In genomic region chr15:57340673-57341259, GRCh38 we compare ENCODE assay signal across 8 cellular contexts. TPM values are rescaled to one million over a fixed set of nuclear protein-coding genes. Genes with fewer than 3 reads are reported as not detected.
DNase-seq lines count a peak whose midpoint lies in the region; ATAC-seq, FAIRE-seq and TF ChIP-seq lines count a peak whose summit lies in the region.

No MANE protein-coding gene starts in this region.

- CTCF ChIA-PET in HepG2 (lab: Yijun Ruan, JAX; ENCODE audit: low intra/inter-chr PET ratio, low total read pairs) = interaction anchor here (0.6 to 2.8 kb wide), 8 partner anchors 32 to 201 kb away, joined by 3 to 61 read pairs (median 4); no protein-coding TSS in a partner anchor

- no peaks in the 10 kb centered on the region for H3K79me2 ChIP-seq in HepG2 (ENCODE audit: insufficient read depth, low read length)

- no TSS peak for BruUV-seq in HepG2 (replicated peaks; lab: Mats Ljungman, UMichigan)

- no peak overlapping the region for H3K27ac ChIP-seq in HepG2 (ENCODE audit: extremely low read length, insufficient read depth, low read length)
- no peak overlapping the region for H3K27ac ChIP-seq in stomach

- POLR2A ChIA-PET in HepG2 (lab: Yijun Ruan, JAX) = interaction anchor here (1.9 kb wide), 1 partner anchor 187 kb away, joined by 13 read pairs; no protein-coding TSS in a partner anchor

- peak; percentile 55 for ATAC-seq in HepG2

- H3K4me3 ChIP-seq in choroid plexus epithelial cell (ENCODE audit: low read depth, low read length) (no peak overlapping the region), HepG2 (replicated peaks in 1 of 3; ENCODE audit: insufficient read depth in 1 of 3, low read depth in 2 of 3, low read length in 3 of 3) (no peak overlapping the region), stomach (no peak overlapping the region)

- H4K20me1 ChIP-seq in HepG2 (ENCODE audit: insufficient read depth, low read length) = no peaks in the 10 kb centered on the region

- peak; percentile 60 to 63 for DNase-seq in SHP77 (lab: John Stamatoyannopoulos, UW)
- no peak for DNase-seq in SHP77 treated with DMSO at 0.1 percent for 48 hours (lab: John Stamatoyannopoulos, UW)
- peak; percentile 49 for DNase-seq in LHCN-M2 (ENCODE audit: low read depth)
- peak; percentile 62 for DNase-seq in SK-MEL-5 (ENCODE audit: low read depth, low spot score)
- DNase-seq in choroid plexus epithelial cell (ENCODE audit: low read depth) = peak; percentile 80
- peak; percentile 42 for DNase-seq in HepG2 (ENCODE audit: low spot score)
- DNase-seq in stomach = peak; percentile 58
- DNase-seq in effector CD4-positive, alpha-beta T cell = no peak

- peak; percentile 77 for FAIRE-seq in HepG2 (lab: Jason Lieb, UNC)

- TF ChIP-seq RAD21 in HepG2 (CRISPR knock-in tag; IDR thresholded peaks at IDR 0.05) = peak; percentile 91

- TF ChIP-seq EP300 in HepG2 (IDR thresholded peaks at IDR 0.05; ENCODE audit: low read depth in 2 of 2, low read length in 2 of 2) = no peak
- no peak for TF ChIP-seq EP300 in HepG2 (CRISPR knock-in tag; IDR thresholded peaks at IDR 0.05; ENCODE audit: borderline replicate concordance)
- TF ChIP-seq EP300 in stomach (IDR thresholded peaks at IDR 0.05) = no peak

- peak; percentile 90 for TF ChIP-seq CTCF in choroid plexus epithelial cell (conservative IDR thresholded peaks at IDR 0.05; ENCODE audit: low read depth, low read length)
- peak; percentile 84 for TF ChIP-seq CTCF in HepG2 (CRISPR knock-in tag; IDR thresholded peaks at IDR 0.05)
- TF ChIP-seq CTCF in stomach (IDR thresholded peaks at IDR 0.05) = peak in 5 of 7 experiments; percentile 65 to 87 (median 82)

- intact Hi-C loops in HepG2 (cut with micrococcal nuclease; ENCODE audit: unreplicated experiment) (loop anchor here (1.0 to 5.0 kb wide), 3 partner anchors 37 to 202 kb away; partner anchors contain the start of gene CGNL1), stomach (cut with DNase I; ENCODE audit: low total_unique reads) (loop anchor here (5.0 kb wide), 1 partner anchor 182 kb away; no protein-coding TSS in a partner anchor)

- in situ Hi-C loops in SK-MEL-5 (cut with HindIII; ENCODE audit: low pct_unique_long_range_greater_than_20kb, low sequenced_read_pairs) (no loop called here), HepG2 (cut with HindIII; ENCODE audit: extremely low pct_ligation_motif_present, low pct_unique_long_range_greater_than_20kb) (loop anchor here (5.0 kb wide), 1 partner anchor 202 kb away; no protein-coding TSS in a partner anchor)

- no peak for TF ChIP-seq POLR2A in HepG2 (IDR thresholded peaks at IDR 0.05; ENCODE audit: insufficient read depth in 1 of 2, low read depth in 2 of 2, low read length in 2 of 2)
- TF ChIP-seq POLR2A in stomach (IDR thresholded peaks at IDR 0.05) = no peak

- WGBS in HepG2 (ENCODE audit: low lambda C conversion rate) = 2% methylated on average over 5 of the region's 5 CpGs
- 1 to 4% (median 2%) methylated on average over 5 of the region's 5 CpGs for WGBS in stomach, 5 donors

- no peak overlapping the region for H3K9ac ChIP-seq in HepG2 (ENCODE audit: insufficient read depth, low read depth, low read length)

- no peak overlapping the region for H2AFZ ChIP-seq in HepG2 (ENCODE audit: low read length)

- H3K36me3 ChIP-seq in HepG2 (replicated peaks in 1 of 2; ENCODE audit: control insufficient read depth in 1 of 2, insufficient read depth in 2 of 2, low read length in 2 of 2) (no peaks in the 10 kb centered on the region), stomach (no peaks in the 10 kb centered on the region)

- H3K27me3 ChIP-seq in HepG2 (ENCODE audit: control insufficient read depth in 1 of 2, insufficient read depth in 2 of 2, low read length in 2 of 2) (peaks cover 0 to 25% of the 10 kb centered on the region in 2 experiments; a peak in 3 of 5 replicates), stomach (no peaks in the 10 kb centered on the region)

- no peak overlapping the region for H3K4me2 ChIP-seq in HepG2 (ENCODE audit: low read depth, low read length)

- H3K9me3 ChIP-seq in HepG2 (ENCODE audit: low read length) = no peaks in the 10 kb centered on the region
- no peaks in the 10 kb centered on the region for H3K9me3 ChIP-seq in stomach

- H3K4me1 ChIP-seq in HepG2 (ENCODE audit: insufficient read depth, low read length) (peaks cover 45% of the 10 kb centered on the region), stomach (peaks cover 0 to 17% (median 13%) of the 10 kb centered on the region in 4 donors)

TF ChIP-seq in HepG2, 621 proteins besides CTCF, POLR2A, EP300 and RAD21:
- TF ChIP-seq SMC3 (IDR thresholded peaks at IDR 0.05; ENCODE audit: low read length) = peak; percentile 94
- TF ChIP-seq STAG1 (CRISPR knock-in tag; IDR thresholded peaks at IDR 0.05) = peak; percentile 98
- 0 out of 2 replicates have a peak, but pooled peaks have one; percentile 23 for TF ChIP-seq PPARG (CRISPR knock-in tag; conservative IDR thresholded peaks at IDR 0.05)
- TF ChIP-seq ZNF121 (CRISPR knock-in tag; IDR thresholded peaks at IDR 0.05) = peak; percentile 68
- TF ChIP-seq MIXL1 (CRISPR knock-in tag; IDR thresholded peaks at IDR 0.05) = peak; percentile 27; the same call in 1 of the 2 replicates
- no peak for TF ChIP-seq SALL2 (CRISPR knock-in tag; IDR thresholded peaks at IDR 0.05)

RNA-seq across cellular contexts. Expression of gene CGNL1, which starts 35.5 kb away (rescaled TPM):
- total RNA-seq in LHCN-M2 (2014; rRNA removed) = 2.0 and 2.2 TPM in 2 replicates
- 5.8 TPM for polyA plus RNA-seq in LHCN-M2 (2012)
- 0.24 TPM in 2 replicates for total RNA-seq in SK-MEL-5 (2014; rRNA removed; shearing (Covaris generic))
- 0.19 and 0.32 TPM in 2 replicates for polyA plus RNA-seq in SK-MEL-5 (2015; cell fraction: cytosol; rRNA removed)
- polyA plus RNA-seq in SK-MEL-5 (2015; cell fraction: nucleus; rRNA removed) = 0.07 and 0.14 TPM in 2 replicates
- total RNA-seq in HepG2 (2016; rRNA removed; fragmentation: Illumina TruSeq; extraction: Trizol) = 15.6 and 16.2 TPM in 2 replicates
- total RNA-seq in HepG2 (2016; cell fraction: cytosol; rRNA removed; fragmentation: Illumina TruSeq; extraction: Trizol; ENCODE audit: low read depth) = 7.7 and 9.4 TPM in 2 replicates
- total RNA-seq in HepG2 (2016; cell fraction: insoluble cytoplasmic fraction; rRNA removed; fragmentation: Illumina TruSeq; extraction: Trizol) = 14.2 and 15.2 TPM in 2 replicates
- 8.3 and 8.9 TPM in 2 replicates for total RNA-seq in HepG2 (2016; cell fraction: membrane; rRNA removed; fragmentation: Illumina TruSeq; extraction: Trizol)
- total RNA-seq in HepG2 (2016; cell fraction: nucleus; rRNA removed; fragmentation: Illumina TruSeq; extraction: Trizol) = 15.2 and 18.4 TPM in 2 replicates
- 5.6 and 6.2 TPM in 2 replicates for polyA plus RNA-seq in HepG2 (2011; rRNA removed)
- polyA plus RNA-seq in HepG2 (2011; cell fraction: cytosol; rRNA removed) = 3.3 and 4.1 TPM in 2 replicates
- 8.2 and 8.8 TPM in 2 replicates for polyA plus RNA-seq in HepG2 (2011; cell fraction: nucleus; rRNA removed)
- polyA plus RNA-seq in HepG2 (2012) = 5.6 and 8.0 TPM in 2 replicates
- 0.40 and 0.80 TPM in 2 replicates for polyA plus RNA-seq in HepG2 (2016; cell fraction: cytosol; fragmentation: Illumina TruSeq; extraction: Trizol; ENCODE audit: low read depth)
- 10.1 and 12.1 TPM in 2 replicates for polyA plus RNA-seq in HepG2 (2016; cell fraction: insoluble cytoplasmic fraction; fragmentation: Illumina TruSeq; extraction: Trizol; ENCODE audit: low read depth)
- 1.1 and 1.4 TPM in 2 replicates for polyA plus RNA-seq in HepG2 (2016; cell fraction: membrane; fragmentation: Illumina TruSeq; extraction: Trizol; ENCODE audit: low read depth)
- 16.9 and 17.7 TPM in 2 replicates for polyA plus RNA-seq in HepG2 (2016; cell fraction: nucleus; fragmentation: Illumina TruSeq; extraction: Trizol; ENCODE audit: insufficient read depth, low read depth)
- polyA minus RNA-seq in HepG2 (2011; rRNA and poly(A)+ RNA removed; ENCODE audit: low replicate concordance) = 12.1 TPM in 1 of 2 replicates, not detected in the other
- polyA minus RNA-seq in HepG2 (2011; cell fraction: cytosol; rRNA and poly(A)+ RNA removed) = 7.9 and 9.0 TPM in 2 replicates
- 17.5 and 18.3 TPM in 2 replicates for polyA minus RNA-seq in HepG2 (2011; cell fraction: nucleus; rRNA and poly(A)+ RNA removed)
- total RNA-seq in stomach = 10 to 100 TPM in 4 of 5 donors, under 1 TPM in 1; 0.29 to 36.2 (median 29.3) TPM
- 10 to 100 TPM in 1 of 3 donors, 1 to 10 TPM in 2; 4.9 to 16.4 (median 8.2) TPM for polyA plus RNA-seq in stomach

Comparison
In these comparisons a context has a peak if more than half of its experiments do, and no peak if none do; other contexts are left out.
1. DNase-seq: peak in SHP77 (2 of 2), LHCN-M2 (single experiment), SK-MEL-5 (single experiment), choroid plexus epithelial cell (single experiment), HepG2 (single experiment) and stomach (single experiment); none in SHP77 treated with DMSO at 0.1 percent for 48 hours (single experiment) and effector CD4-positive, alpha-beta T cell (single experiment).
2. Peak in every context shown above with its lines, with median percentiles within 50 percentile points of each other: CTCF ChIP-seq.